Comparison of ENCODE assay signal across 12 cellular contexts in genomic region chr17:82884341-82884871, GRCh38. TPM values are rescaled to one million over a fixed set of nuclear protein-coding genes. Genes with fewer than 3 reads are reported as not detected.
A peak's percentile ranks its signal among the peaks of the same experiment; 100 is the strongest.
DNase-seq lines count a peak whose midpoint lies in the region; ATAC-seq, FAIRE-seq and TF ChIP-seq lines count a peak whose summit lies in the region.
"Had no signal": no experiment of that assay in that cellular context is flagged by ENCODE, and none has a peak within 500 bp of the region (broad histone marks: within the 10 kb centered on the region; RNA-seq: fewer than 3 reads in every experiment).

No MANE protein-coding gene starts in this region.

- no peak overlapping the region for H2AFZ ChIP-seq in H1 (ENCODE audit: low read length)

- no peak overlapping the region for H2BK120ac ChIP-seq in H1 (replicated peaks; ENCODE audit: low read depth, low read length)

- peak overlapping the region; percentile 28; the same call in 1 of the 2 replicates for H2BK5ac ChIP-seq in H1 (ENCODE audit: low read depth, low read length)

- H3K14ac ChIP-seq in H1 (ENCODE audit: insufficient read length): no peak overlapping the region

- no peak overlapping the region for H4K8ac ChIP-seq in H1 (ENCODE audit: extremely low read depth, insufficient read depth, low read length)

- H4K91ac ChIP-seq in H1 (replicated peaks; ENCODE audit: insufficient read length, low read length): no peak overlapping the region

- H2AK5ac ChIP-seq in H1 (ENCODE audit: low read depth, low read length): no peak overlapping the region

- H3K4me1 ChIP-seq in CD4-positive, alpha-beta memory T cell (ENCODE audit: insufficient read depth, low read length): peaks cover 56% of the 10 kb centered on the region
- peaks cover 0 to 25% (median 11%) of the 10 kb centered on the region in 4 donors for H3K4me1 ChIP-seq in Peyer's patch
- peaks cover 4 to 13% (median 9%) of the 10 kb centered on the region in 4 experiments; a peak in 6 of 7 replicates for H3K4me1 ChIP-seq in H1 (replicated peaks in 1 of 4; ENCODE audit: control insufficient read depth in 3 of 4, insufficient read depth in 4 of 4, low read length in 3 of 4)
- H3K4me1 ChIP-seq in uterus: no peaks in the 10 kb centered on the region

- H3K18ac ChIP-seq in H1 (ENCODE audit: extremely low read depth, low read length): no peak overlapping the region

- 80% methylated on average over 23 of the region's 23 CpGs; no CpG with 5 or more reads in 1 of the 2 experiments for WGBS in H1 (ENCODE audit: extremely low coverage in 1 of 2, insufficient coverage in 1 of 2, insufficient read length in 1 of 2, insufficient replicate concordance in 2 of 2, low coverage in 1 of 2, low lambda C conversion rate in 2 of 2, missing lambda C conversion rate in 1 of 2), 2 experiments

- no peaks in the 10 kb centered on the region for H3K36me3 ChIP-seq in CD4-positive, alpha-beta memory T cell (ENCODE audit: insufficient read depth, low read length)
- no peaks in the 10 kb centered on the region for H3K36me3 ChIP-seq in Peyer's patch
- no peaks in the 10 kb centered on the region; a peak in 1 of 8 replicates for H3K36me3 ChIP-seq in H1 (ENCODE audit: control insufficient read depth in 2 of 4, insufficient read depth in 4 of 4, low read length in 3 of 4)
- no peaks in the 10 kb centered on the region for H3K36me3 ChIP-seq in uterus

- no peak overlapping the region for H2BK12ac ChIP-seq in H1 (ENCODE audit: low read depth, low read length)

- H3K27ac Mint-ChIP-seq in CD4-positive, alpha-beta memory T cell: peak overlapping the region; percentile 94 to 100 (median 98)
- peak overlapping the region; percentile 57 for H3K27ac Mint-ChIP-seq in neural crest cell (ENCODE audit: unreplicated experiment)

- peak overlapping the region; percentile 18 to 95 (median 78) for H3K4me3 Mint-ChIP-seq in CD4-positive, alpha-beta memory T cell
- H3K4me3 Mint-ChIP-seq in neural crest cell: no peak overlapping the region

- no peak overlapping the region for H3K23ac ChIP-seq in H1 (ENCODE audit: insufficient read length)

- H2BK15ac ChIP-seq in H1 (ENCODE audit: low read length): no peak overlapping the region

- H3K9me3 Mint-ChIP-seq in CD4-positive, alpha-beta memory T cell: no peaks in the 10 kb centered on the region
- peaks cover 2% of the 10 kb centered on the region for H3K9me3 Mint-ChIP-seq in neural crest cell

- H3K9me3 ChIP-seq in CD4-positive, alpha-beta memory T cell (ENCODE audit: control insufficient read depth in 1 of 2, low read length in 2 of 2): no peaks in the 10 kb centered on the region
- H3K9me3 ChIP-seq in Peyer's patch (no peaks in the 10 kb centered on the region), H1 (ENCODE audit: insufficient read depth in 2 of 2, low read depth in 1 of 2, low read length in 1 of 2) (no peaks in the 10 kb centered on the region), uterus (no peaks in the 10 kb centered on the region)

- no peak overlapping the region for H3K4me2 ChIP-seq in H1 (ENCODE audit: insufficient read depth in 1 of 2, low read depth in 2 of 2, low read length in 2 of 2)

- H3K27ac ChIP-seq in CD4-positive, alpha-beta memory T cell (ENCODE audit: low read depth, low read length): peak overlapping the region; percentile 33
- H3K27ac ChIP-seq in Peyer's patch (peak overlapping the region; percentile 28 to 55 (median 46)), H1 (ENCODE audit: low read depth, low read length) (no peak overlapping the region), uterus (no peak overlapping the region)

- no peak overlapping the region for H3K56ac ChIP-seq in H1 (replicated peaks; ENCODE audit: insufficient read length, low read depth, low read length)

- no peaks in the 10 kb centered on the region for H3K27me3 Mint-ChIP-seq in CD4-positive, alpha-beta memory T cell
- no peaks in the 10 kb centered on the region for H3K27me3 Mint-ChIP-seq in neural crest cell (ENCODE audit: low read depth)

- CTCF ChIA-PET in CD4-positive, alpha-beta memory T cell (lab: Charles Lee; ENCODE audit: partially characterized antibody): interaction anchor here (2.6 to 3.1 kb wide), 2 partner anchors 21 to 103 kb away, joined by 11 to 20 read pairs; no protein-coding TSS in a partner anchor
- CTCF ChIA-PET in H1 (lab: Charles Lee; ENCODE audit: partially characterized antibody): interaction anchor here (0.5 to 2.4 kb wide), 8 partner anchors 9 to 145 kb away, joined by 3 to 9 read pairs (median 4); no protein-coding TSS in a partner anchor

- no peak overlapping the region for H3K4ac ChIP-seq in H1 (replicated peaks; ENCODE audit: insufficient read length, low read depth, low read length)

- peak in 1 of 5 donors; percentile 26 for DNase-seq in CD4-positive, alpha-beta memory T cell
- DNase-seq in Peyer's patch (peak in 1 of 3 donors; percentile 54), H1 (ENCODE audit: low read depth in 1 of 2, low spot score in 2 of 2) (no peak), neural crest cell (ENCODE audit: low read depth, low spot score) (no peak), NCI-H345 treated with DMSO at 0.1 percent for 48 hours (lab: John Stamatoyannopoulos, UW; ENCODE audit: unreplicated experiment) (no peak), NCI-H526 treated with DMSO at 0.1 percent for 48 hours (lab: John Stamatoyannopoulos, UW) (no peak), uterus (no peak)
- DNase-seq: activated CD4-positive, alpha-beta T cell treated with anti-CD3 and anti-CD28 coated beads for 4 hours; Calu3; RPMI8226 had no signal

- peaks cover 0 to 23% of the 10 kb centered on the region in 2 experiments; a peak in 1 of 4 replicates for H3K79me2 ChIP-seq in H1 (ENCODE audit: control insufficient read depth in 1 of 2, insufficient read depth in 2 of 2, low read length in 2 of 2)

- ATAC-seq in HG03565 (IDR thresholded peaks at IDR 0.05; ENCODE audit: unreplicated experiment): no peak
- ATAC-seq: left lobe of liver had no signal

- TF ChIP-seq RAD21 in H1 (IDR thresholded peaks at IDR 0.05 in 1 of 2, conservative IDR thresholded peaks at IDR 0.05 in 1 of 2; ENCODE audit: low read depth in 2 of 2, low read length in 2 of 2): no peak

- FAIRE-seq in H1 (lab: Jason Lieb, UNC): no peak

- no peak for TF ChIP-seq CTCF in Peyer's patch (IDR thresholded peaks at IDR 0.05)
- no peak for TF ChIP-seq CTCF in H1 (IDR thresholded peaks at IDR 0.05; ENCODE audit: control extremely low read depth in 1 of 3, insufficient read depth in 1 of 3, low read depth in 1 of 3, low read length in 3 of 3)
- TF ChIP-seq CTCF in neural crest cell (conservative IDR thresholded peaks at IDR 0.05): no peak
- TF ChIP-seq CTCF in uterus (IDR thresholded peaks at IDR 0.05): no peak

- no peak for TF ChIP-seq EP300 in H1 (IDR thresholded peaks at IDR 0.05; ENCODE audit: borderline replicate concordance in 1 of 2, low read depth in 2 of 2, low read length in 2 of 2)

- peaks cover 13% of the 10 kb centered on the region for H3K79me1 ChIP-seq in H1 (ENCODE audit: low read depth, low read length)

- H3K36me3 Mint-ChIP-seq in CD4-positive, alpha-beta memory T cell: peaks cover 9 to 16% of the 10 kb centered on the region in 2 donors
- peaks cover 15% of the 10 kb centered on the region for H3K36me3 Mint-ChIP-seq in neural crest cell (ENCODE audit: low read depth)

- H3K9ac ChIP-seq in H1 (replicated peaks in 1 of 4; ENCODE audit: extremely low read depth in 1 of 4, low read depth in 3 of 4, low read length in 3 of 4): no peak overlapping the region

- H4K20me1 ChIP-seq in H1 (replicated peaks in 1 of 2; ENCODE audit: control insufficient read depth in 1 of 2, insufficient read depth in 2 of 2, low read length in 2 of 2): peaks cover 0 to 12% of the 10 kb centered on the region in 2 experiments

- no peak overlapping the region for H4K5ac ChIP-seq in H1 (ENCODE audit: insufficient read length, low read depth, low read length)

- intact Hi-C loops in CD4-positive, alpha-beta memory T cell (cut with micrococcal nuclease): no loop called here
- intact Hi-C loops in uterus (cut with DNase I; ENCODE audit: low total_unique reads): loop anchor here (10.0 kb wide), 1 partner anchor 100 kb away; no protein-coding TSS in a partner anchor

- no peak overlapping the region for H3K4me3 ChIP-seq in CD4-positive, alpha-beta memory T cell (ENCODE audit: low read length in 2 of 2)
- H3K4me3 ChIP-seq in Peyer's patch (no peak overlapping the region), H1 (ENCODE audit: extremely low read depth in 1 of 4, insufficient read depth in 2 of 4, low read depth in 3 of 4, low read length in 4 of 4) (no peak overlapping the region), uterus (no peak overlapping the region)

- H3K4me1 Mint-ChIP-seq in CD4-positive, alpha-beta memory T cell: peaks cover 48 to 82% (median 71%) of the 10 kb centered on the region in 4 donors
- peaks cover 30% of the 10 kb centered on the region for H3K4me1 Mint-ChIP-seq in neural crest cell

- no peaks in the 10 kb centered on the region for H3K27me3 ChIP-seq in CD4-positive, alpha-beta memory T cell (ENCODE audit: insufficient read depth, low read length)
- no peaks in the 10 kb centered on the region for H3K27me3 ChIP-seq in Peyer's patch
- H3K27me3 ChIP-seq in H1 (replicated peaks in 1 of 4; ENCODE audit: control insufficient read depth in 3 of 4, extremely low read depth in 1 of 4, insufficient read depth in 3 of 4, low read length in 3 of 4): no peaks in the 10 kb centered on the region
- no peaks in the 10 kb centered on the region for H3K27me3 ChIP-seq in uterus

- POLR2A ChIA-PET in CD4-positive, alpha-beta memory T cell (lab: Charles Lee; ENCODE audit: partially characterized antibody): interaction anchor here (1.2 to 6.6 kb wide), 8 partner anchors 8 to 61 kb away, joined by 3 to 83 read pairs (median 4); no protein-coding TSS in a partner anchor
- POLR2A ChIA-PET in H1 (lab: Charles Lee; ENCODE audit: partially characterized antibody): no interaction called here

- no peak overlapping the region for H2BK20ac ChIP-seq in H1 (ENCODE audit: low read length)

- H3K23me2 ChIP-seq in H1 (ENCODE audit: low read depth, low read length): no peaks in the 10 kb centered on the region

- no peak for TF ChIP-seq POLR2A in Peyer's patch (IDR thresholded peaks at IDR 0.05)
- TF ChIP-seq POLR2A in H1 (IDR thresholded peaks at IDR 0.05; ENCODE audit: control extremely low read depth in 1 of 2, low read depth in 2 of 2, low read length in 2 of 2): no peak
- TF ChIP-seq POLR2A in uterus (IDR thresholded peaks at IDR 0.05): no peak

RNA-seq across cellular contexts. Expression of gene ZNF750, which starts 44.6 kb away (rescaled TPM):
- not detected for total RNA-seq in CD4-positive, alpha-beta memory T cell
- not detected for polyA plus RNA-seq in CD4-positive, alpha-beta memory T cell
- total RNA-seq in Peyer's patch (not detected), neural crest cell (not detected in 2 replicates), uterus (under 1 TPM in 2 of 4 donors, not detected in 2; under 0.01 to 0.07 TPM)
- total RNA-seq in H1 (2021; fragmentation: NEBNext Ultra II Directional; extraction: Animal tissue kit (Norgen Biotek cat#: 25700)): not detected in 2 replicates
- polyA plus RNA-seq in H1 (2011; rRNA removed): 0.02 TPM in 1 of 2 replicates, not detected in the other
- polyA plus RNA-seq in H1 (2011; cell fraction: cytosol; rRNA removed): not detected
- not detected for polyA plus RNA-seq in H1 (2011; cell fraction: nucleus; rRNA removed)
- 0.12 to 0.14 TPM in 2 of 4 replicates, not detected in the others for polyA plus RNA-seq in H1 (2012, experiment 1 of 2)
- 0.04 TPM for polyA plus RNA-seq in H1 (2012, experiment 2 of 2)
- polyA plus RNA-seq in H1 (2013, experiment 1 of 2): 0.02 TPM
- 0.02 TPM for polyA plus RNA-seq in H1 (2013, experiment 2 of 2)
- polyA minus RNA-seq in H1 (2011; rRNA and poly(A)+ RNA removed): not detected in 2 replicates
- polyA minus RNA-seq in H1 (2011; cell fraction: cytosol; rRNA and poly(A)+ RNA removed): not detected
- polyA minus RNA-seq in H1 (2011; cell fraction: nucleus; rRNA and poly(A)+ RNA removed): not detected
- total RNA-seq: Calu3 had no signal

Comparison
In these comparisons a context has a peak if more than half of its experiments do, and no peak if none do; other contexts are left out.
1. H3K27ac ChIP-seq: peak in CD4-positive, alpha-beta memory T cell (single experiment) and Peyer's patch (4 of 4); none in H1 (single experiment) and uterus (0 of 2).